1 cellular context compared by ENCODE assay signal in the genomic region with DNA sequence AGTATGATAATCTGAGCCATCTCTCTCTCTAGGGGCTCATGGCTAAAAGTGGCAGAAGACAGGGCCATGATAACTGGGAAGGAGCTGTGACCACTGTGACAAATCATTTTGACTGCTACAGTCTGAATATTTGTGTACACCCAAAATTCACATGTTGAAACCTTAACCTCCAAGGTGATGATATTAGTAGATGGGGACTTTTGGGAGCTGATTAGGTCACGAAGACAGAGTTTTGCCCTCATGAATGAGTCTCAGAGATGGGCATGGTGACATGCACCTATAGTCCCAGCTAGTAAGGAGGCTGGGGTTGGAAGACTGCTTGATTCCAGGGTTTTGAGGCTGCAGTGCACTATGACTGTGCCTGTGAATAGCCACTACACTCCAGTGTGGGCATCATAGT.
TF ChIP-seq lines count a peak whose summit lies in the region.

No MANE protein-coding gene starts in this region.

TF ChIP-seq in GM12878, 131 proteins besides CTCF, POLR2A, EP300 and RAD21 (continued from another document):
- TF ChIP-seq ESRRA (IDR thresholded peaks at IDR 0.05; ENCODE audit: low read length) = no peak
- no peak for TF ChIP-seq IRF4 (IDR thresholded peaks at IDR 0.05; ENCODE audit: low read depth, low read length)
- TF ChIP-seq ASH2L (IDR thresholded peaks at IDR 0.05; ENCODE audit: borderline replicate concordance, low read depth) = no peak
